11 cellular contexts compared by ENCODE assay signal in the genomic region with DNA sequence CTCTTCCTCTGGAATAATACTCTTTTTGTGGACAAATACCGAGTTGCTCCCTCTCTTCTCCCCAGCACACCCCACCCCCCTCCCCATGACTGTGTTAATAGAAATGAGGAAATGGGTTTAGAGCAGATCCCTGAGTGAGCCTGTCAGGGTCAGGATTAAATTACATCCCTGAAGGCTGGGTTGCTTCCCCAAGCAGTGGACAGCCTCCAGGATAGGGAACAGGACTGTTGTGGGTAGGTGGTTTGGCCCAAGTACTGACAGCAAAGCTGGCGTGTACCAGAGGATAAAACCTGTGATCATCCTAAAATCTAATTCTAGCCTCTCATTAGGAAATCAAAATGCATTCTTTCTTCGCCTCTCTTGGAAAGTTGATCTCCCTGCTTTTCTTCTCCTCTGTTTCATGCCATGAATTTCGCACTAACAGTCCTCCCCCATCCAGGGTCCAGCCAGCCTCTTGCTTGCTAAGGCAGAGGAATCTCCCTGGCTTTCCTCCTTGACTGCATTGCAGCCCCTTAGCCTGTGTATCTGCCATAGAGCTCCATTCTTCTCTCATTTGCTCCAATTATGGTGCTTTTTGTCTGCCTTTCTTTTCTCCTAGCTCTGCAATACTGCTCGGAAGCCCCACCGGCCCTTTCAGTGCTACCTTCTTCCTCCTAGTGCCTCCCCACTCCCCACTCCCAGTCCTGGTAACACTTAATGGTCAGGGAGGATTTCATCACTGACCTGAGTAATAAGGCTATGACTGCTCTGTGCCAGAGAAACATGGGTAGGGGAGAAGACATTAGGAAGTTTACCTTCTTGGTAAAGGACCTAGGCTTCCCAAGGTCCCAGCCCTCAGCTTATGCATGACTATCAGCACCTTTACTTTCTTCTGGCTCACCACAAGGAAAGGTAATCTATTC. TPM values are rescaled to one million over a fixed set of nuclear protein-coding genes. Genes with fewer than 3 reads are reported as not detected.
DNase-seq lines count a peak whose midpoint lies in the region; ATAC-seq and TF ChIP-seq lines count a peak whose summit lies in the region.
"Had no signal": no experiment of that assay in that cellular context is flagged by ENCODE, and none has a peak within 500 bp of the region (broad histone marks: within the 10 kb centered on the region; RNA-seq: fewer than 3 reads in every experiment).

No MANE protein-coding gene starts in this region.

- no peaks in the 10 kb centered on the region for H3K9me3 ChIP-seq in BLaER1
- H3K9me3 ChIP-seq in MG63 = no peaks in the 10 kb centered on the region

- H3K4me1 Mint-ChIP-seq in nephron = peaks cover 63% of the 10 kb centered on the region
- H3K4me1 Mint-ChIP-seq in activated CD8-positive, alpha-beta memory T cell treated with anti-CD3 and anti-CD28 coated beads, Interleukin-2, amount 10 ng/mL, durations not matched to agents 7 days and 5 days = no peaks in the 10 kb centered on the region

- H3K27me3 Mint-ChIP-seq in nephron (ENCODE audit: low read depth) = no peaks in the 10 kb centered on the region
- no peaks in the 10 kb centered on the region for H3K27me3 Mint-ChIP-seq in activated CD8-positive, alpha-beta memory T cell treated with anti-CD3 and anti-CD28 coated beads, Interleukin-2, amount 10 ng/mL, durations not matched to agents 7 days and 5 days
- H3K27me3 Mint-ChIP-seq: IgD-negative memory B cell had no signal

- no peaks in the 10 kb centered on the region for H3K9me3 Mint-ChIP-seq in nephron
- no peaks in the 10 kb centered on the region for H3K9me3 Mint-ChIP-seq in activated naive CD4-positive, alpha-beta T cell treated with anti-CD3 and anti-CD28 coated beads, Interleukin-2, amount 50 U/mL, for 72 hours
- H3K9me3 Mint-ChIP-seq in activated CD8-positive, alpha-beta memory T cell treated with anti-CD3 and anti-CD28 coated beads, Interleukin-2, amount 10 ng/mL, durations not matched to agents 7 days and 5 days (ENCODE audit: low read depth) = no peaks in the 10 kb centered on the region
- H3K9me3 Mint-ChIP-seq: IgD-negative memory B cell had no signal

- H3K4me2 ChIP-seq in BLaER1 = peak overlapping the region; percentile 23

- peak; percentile 49 for DNase-seq in MG63
- peak; percentile 33 to 56 for DNase-seq in cardiac fibroblast (ENCODE audit: low read depth in 2 of 2)
- DNase-seq in activated naive CD4-positive, alpha-beta T cell treated with anti-CD3 and anti-CD28 coated beads, Interleukin-2, amount 50 U/mL, for 72 hours (ENCODE audit: low spot score in 2 of 2) = no peak
- no peak for DNase-seq in activated CD8-positive, alpha-beta memory T cell treated with anti-CD3 and anti-CD28 coated beads, Interleukin-2, amount 10 ng/mL, durations not matched to agents 7 days and 5 days
- no peak for DNase-seq in GOT3 (lab: John Stamatoyannopoulos, UW)
- DNase-seq: activated CD8-positive, alpha-beta T cell treated with anti-CD3 and anti-CD28 coated beads, Interleukin-2, amount 10 ng/mL, durations not matched to agents 7 days and 5 days; DMS 273 treated with DMSO at 0.1 percent for 48 hours had no signal

- H3K4me3 ChIP-seq in BLaER1 (no peak overlapping the region), MG63 (no peak overlapping the region), cardiac fibroblast (replicated peaks in 1 of 2; ENCODE audit: low read depth in 2 of 2, low read length in 2 of 2) (no peak overlapping the region)

- H3K36me3 ChIP-seq in BLaER1 (peaks cover 70% of the 10 kb centered on the region), MG63 (no peaks in the 10 kb centered on the region)

- no peak for ATAC-seq in activated naive CD4-positive, alpha-beta T cell treated with anti-CD3 and anti-CD28 coated beads, Interleukin-2, amount 50 U/mL, for 72 hours
- ATAC-seq in activated CD8-positive, alpha-beta memory T cell treated with anti-CD3 and anti-CD28 coated beads, Interleukin-2, amount 10 ng/mL, durations not matched to agents 7 days and 5 days = no peak
- no peak for ATAC-seq in GM21447 (IDR thresholded peaks at IDR 0.05; ENCODE audit: unreplicated experiment)
- ATAC-seq: activated CD8-positive, alpha-beta T cell treated with anti-CD3 and anti-CD28 coated beads, Interleukin-2, amount 10 ng/mL, durations not matched to agents 7 days and 5 days had no signal

- no peak overlapping the region for H3K4me3 Mint-ChIP-seq in nephron
- H3K4me3 Mint-ChIP-seq in activated CD8-positive, alpha-beta memory T cell treated with anti-CD3 and anti-CD28 coated beads, Interleukin-2, amount 10 ng/mL, durations not matched to agents 7 days and 5 days = no peak overlapping the region
- H3K4me3 Mint-ChIP-seq: activated CD8-positive, alpha-beta T cell treated with anti-CD3 and anti-CD28 coated beads, Interleukin-2, amount 10 ng/mL, durations not matched to agents 7 days and 5 days; IgD-negative memory B cell had no signal

- H3K9ac ChIP-seq in BLaER1 = no peak overlapping the region

- H3K4me1 ChIP-seq in BLaER1 = peaks cover 81% of the 10 kb centered on the region

- H3K27me3 ChIP-seq in BLaER1 (no peaks in the 10 kb centered on the region), MG63 (no peaks in the 10 kb centered on the region)

- peak overlapping the region; percentile 8 to 67 (median 54) for H3K27ac Mint-ChIP-seq in nephron
- no peak overlapping the region for H3K27ac Mint-ChIP-seq in activated naive CD4-positive, alpha-beta T cell treated with anti-CD3 and anti-CD28 coated beads, Interleukin-2, amount 50 U/mL, for 72 hours
- no peak overlapping the region for H3K27ac Mint-ChIP-seq in activated CD8-positive, alpha-beta memory T cell treated with anti-CD3 and anti-CD28 coated beads, Interleukin-2, amount 10 ng/mL, durations not matched to agents 7 days and 5 days
- H3K27ac Mint-ChIP-seq: activated CD8-positive, alpha-beta T cell treated with anti-CD3 and anti-CD28 coated beads, Interleukin-2, amount 10 ng/mL, durations not matched to agents 7 days and 5 days had no signal

- CTCF ChIA-PET in activated CD8-positive, alpha-beta memory T cell treated with anti-CD3 and anti-CD28 coated beads, Interleukin-2, amount 10 ng/mL, durations not matched to agents 7 days and 5 days (lab: Charles Lee) = interaction anchor here (0.6 kb wide), 1 partner anchor 159 kb away, joined by 3 read pairs; no protein-coding TSS in a partner anchor

- H3K36me3 Mint-ChIP-seq in nephron (ENCODE audit: low read depth) = peaks cover 15% of the 10 kb centered on the region
- H3K36me3 Mint-ChIP-seq in activated naive CD4-positive, alpha-beta T cell treated with anti-CD3 and anti-CD28 coated beads, Interleukin-2, amount 50 U/mL, for 72 hours = peaks cover 0 to 6% of the 10 kb centered on the region in 2 donors
- peaks cover 3% of the 10 kb centered on the region for H3K36me3 Mint-ChIP-seq in activated CD8-positive, alpha-beta memory T cell treated with anti-CD3 and anti-CD28 coated beads, Interleukin-2, amount 10 ng/mL, durations not matched to agents 7 days and 5 days

- H4K20me1 ChIP-seq in BLaER1 = peaks cover 95% of the 10 kb centered on the region

- H3K27ac ChIP-seq in BLaER1 = peak overlapping the region; percentile 42; the same call in 1 of the 2 replicates

- no peak for TF ChIP-seq CTCF in cardiac fibroblast (IDR thresholded peaks at IDR 0.05; ENCODE audit: low read depth, low read length)
- TF ChIP-seq CTCF in nephron (IDR thresholded peaks at IDR 0.05; ENCODE audit: unreplicated experiment in 3 of 3) = no peak

RNA-seq across cellular contexts. Expression of a gene that starts 8.4 kb away (rescaled TPM):
- not detected in 2 replicates for total RNA-seq in MG63 (2014; rRNA removed; shearing (Covaris generic); ENCODE audit: low replicate concordance)
- total RNA-seq in activated naive CD4-positive, alpha-beta T cell treated with anti-CD3 and anti-CD28 coated beads, Interleukin-2, amount 50 U/mL, for 72 hours = under 1 TPM in 1 of 2 donors, not detected in 1; 0.51 TPM
- not detected for total RNA-seq in activated CD8-positive, alpha-beta memory T cell treated with anti-CD3 and anti-CD28 coated beads, Interleukin-2, amount 10 ng/mL, durations not matched to agents 7 days and 5 days

Comparison
In these comparisons a context has a peak if more than half of its experiments do, and no peak if none do; other contexts are left out.
1. DNase-seq: peak in MG63 (single experiment) and cardiac fibroblast (2 of 2); none in activated naive CD4-positive, alpha-beta T cell treated with anti-CD3 and anti-CD28 coated beads, Interleukin-2, amount 50 U/mL, for 72 hours (0 of 2), activated CD8-positive, alpha-beta memory T cell treated with anti-CD3 and anti-CD28 coated beads, Interleukin-2, amount 10 ng/mL, durations not matched to agents 7 days and 5 days (single experiment) and GOT3 (single experiment).
2. H3K27ac Mint-ChIP-seq: peak in nephron (3 of 3); none in activated naive CD4-positive, alpha-beta T cell treated with anti-CD3 and anti-CD28 coated beads, Interleukin-2, amount 50 U/mL, for 72 hours (0 of 2) and activated CD8-positive, alpha-beta memory T cell treated with anti-CD3 and anti-CD28 coated beads, Interleukin-2, amount 10 ng/mL, durations not matched to agents 7 days and 5 days (single experiment).